1 cellular context compared by ENCODE assay signal in the genomic region with DNA sequence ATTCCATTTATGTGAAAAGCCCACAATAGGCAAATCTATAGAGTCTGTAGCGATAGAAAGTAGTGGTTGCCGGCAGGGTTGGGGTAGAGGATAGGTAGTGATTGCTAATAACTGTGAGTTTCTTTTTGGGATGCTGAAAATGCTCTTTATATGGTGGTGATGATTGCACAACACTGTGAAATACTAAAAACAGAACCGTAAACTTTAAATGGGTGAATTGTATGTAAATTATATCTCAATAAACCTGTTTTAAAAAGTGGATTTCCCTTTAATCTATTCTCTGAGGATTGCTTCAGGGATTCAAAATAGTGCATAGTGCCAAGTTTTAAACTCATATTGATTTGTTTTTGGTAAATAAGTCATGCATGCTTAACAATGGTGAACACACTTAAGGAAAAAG.
TF ChIP-seq lines count a peak whose summit lies in the region.

No MANE protein-coding gene starts in this region.

TF ChIP-seq in HepG2, 621 proteins besides CTCF, POLR2A, EP300 and RAD21 (continued from another document):
- TF ChIP-seq, protein P1, sequence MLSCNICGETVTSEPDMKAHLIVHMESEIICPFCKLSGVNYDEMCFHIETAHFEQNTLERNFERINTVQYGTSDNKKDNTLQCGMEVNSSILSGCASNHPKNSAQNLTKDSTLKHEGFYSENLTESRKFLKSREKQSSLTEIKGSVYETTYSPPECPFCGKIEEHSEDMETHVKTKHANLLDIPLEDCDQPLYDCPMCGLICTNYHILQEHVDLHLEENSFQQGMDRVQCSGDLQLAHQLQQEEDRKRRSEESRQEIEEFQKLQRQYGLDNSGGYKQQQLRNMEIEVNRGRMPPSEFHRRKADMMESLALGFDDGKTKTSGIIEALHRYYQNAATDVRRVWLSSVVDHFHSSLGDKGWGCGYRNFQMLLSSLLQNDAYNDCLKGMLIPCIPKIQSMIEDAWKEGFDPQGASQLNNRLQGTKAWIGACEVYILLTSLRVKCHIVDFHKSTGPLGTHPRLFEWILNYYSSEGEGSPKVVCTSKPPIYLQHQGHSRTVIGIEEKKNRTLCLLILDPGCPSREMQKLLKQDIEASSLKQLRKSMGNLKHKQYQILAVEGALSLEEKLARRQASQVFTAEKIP (CRISPR knock-in tag; IDR thresholded peaks at IDR 0.05; ENCODE audit: borderline replicate concordance): no peak
